In genomic region chr7:18087031-18087686, GRCh38 we compare ENCODE assay signal across 1 cellular context.
TF ChIP-seq lines count a peak whose summit lies in the region.

No MANE protein-coding gene starts in this region.

TF ChIP-seq in IMR-90, 13 proteins besides CTCF, POLR2A, EP300 and RAD21 (continued from another document):
- TF ChIP-seq NFE2L2 (IDR thresholded peaks at IDR 0.05; ENCODE audit: low read depth, low read length) (no peak), FOS (IDR thresholded peaks at IDR 0.05; ENCODE audit: low read depth, low read length) (no peak), MAZ (IDR thresholded peaks at IDR 0.05; ENCODE audit: borderline replicate concordance, low read depth, low read length) (no peak), RCOR1 (IDR thresholded peaks at IDR 0.05; ENCODE audit: insufficient replicate concordance, low read length) (no peak)
- TF ChIP-seq, protein P1, sequence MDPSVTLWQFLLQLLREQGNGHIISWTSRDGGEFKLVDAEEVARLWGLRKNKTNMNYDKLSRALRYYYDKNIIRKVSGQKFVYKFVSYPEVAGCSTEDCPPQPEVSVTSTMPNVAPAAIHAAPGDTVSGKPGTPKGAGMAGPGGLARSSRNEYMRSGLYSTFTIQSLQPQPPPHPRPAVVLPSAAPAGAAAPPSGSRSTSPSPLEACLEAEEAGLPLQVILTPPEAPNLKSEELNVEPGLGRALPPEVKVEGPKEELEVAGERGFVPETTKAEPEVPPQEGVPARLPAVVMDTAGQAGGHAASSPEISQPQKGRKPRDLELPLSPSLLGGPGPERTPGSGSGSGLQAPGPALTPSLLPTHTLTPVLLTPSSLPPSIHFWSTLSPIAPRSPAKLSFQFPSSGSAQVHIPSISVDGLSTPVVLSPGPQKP (IDR thresholded peaks at IDR 0.05; ENCODE audit: borderline replicate concordance, low read depth, low read length) = no peak
